In genomic region chr4:113627321-113627720, GRCh38 we compare ENCODE assay signal across 24 cellular contexts.
"Had no signal": no experiment of that assay in that cellular context is flagged by ENCODE, and none has a peak within 500 bp of the region (broad histone marks: within the 10 kb centered on the region; RNA-seq: fewer than 3 reads in every experiment).

No MANE protein-coding gene starts in this region.

- H3K27me3 ChIP-seq: body of pancreas, cardiac muscle cell, foreskin keratinocyte, thyroid gland had no signal

- DNase-seq: activated CD4-positive, alpha-beta T cell treated with anti-CD3 and anti-CD28 coated beads, Interleukin-2, amount 10 ng/mL, durations not matched to agents 7 days and 5 days; activated CD8-positive, alpha-beta memory T cell treated with anti-CD3 and anti-CD28 coated beads, Interleukin-2, amount 10 ng/mL, durations not matched to agents 7 days and 5 days; activated CD8-positive, alpha-beta T cell treated with anti-CD3 and anti-CD28 coated beads for 36 hours; activated naive CD4-positive, alpha-beta T cell treated with Interleukin-2 at 50 U/mL for 16 hours; activated T-cell treated with anti-CD3 and anti-CD28 coated beads, Interleukin-2, amount 50 U/mL, for 1 hour; anterior cingulate cortex; body of pancreas; effector CD8-positive, alpha-beta T cell; foreskin keratinocyte; hippocampal formation; kidney glomerular epithelial cell; midbrain; natural killer cell; stimulated activated CD4-positive, alpha-beta T cell treated with anti-CD3 and anti-CD28 coated beads, Interleukin-12 subunit alpha, Interleukin-12 subunit beta, amount 100 ng/mL, for 4 hours; stimulated activated CD4-positive, alpha-beta T cell treated with anti-CD3 and anti-CD28 coated beads, Interleukin-4, amount 100 ng/mL, for 4 hours; substantia nigra; thyroid gland had no signal

- H3K27ac ChIP-seq: body of pancreas, cardiac muscle cell, foreskin keratinocyte, thyroid gland had no signal

- H3K36me3 ChIP-seq: cardiac muscle cell, thyroid gland had no signal

- H3K9me3 ChIP-seq: body of pancreas, thyroid gland had no signal

- H3K27ac Mint-ChIP-seq: activated CD4-positive, alpha-beta T cell treated with anti-CD3 and anti-CD28 coated beads, Interleukin-2, amount 10 ng/mL, durations not matched to agents 7 days and 5 days; activated CD8-positive, alpha-beta memory T cell treated with anti-CD3 and anti-CD28 coated beads, Interleukin-2, amount 10 ng/mL, durations not matched to agents 7 days and 5 days; activated T-helper 17 cell treated with anti-CD3 and anti-CD28 coated beads, Interleukin-2, amount 50 U/mL, for 72 hours; dendritic cell treated with granulocyte-macrophage colony-stimulating factor and Interleukin-4, amounts not matched to agents 40 ng/mL and 50 ng/mL, for 4 days; natural killer cell; progenitor cell of endocrine pancreas; T-helper 1 cell treated with Interleukin-12 subunit alpha and Interleukin-12 subunit beta and Interleukin-4 antibody, amounts not matched to agents 30 μg/mL and 1 μg/mL, for 36 hours had no signal

- ATAC-seq: activated CD4-positive, CD25-positive, alpha-beta regulatory T cell treated with anti-CD3 and anti-CD28 coated beads, Interleukin-2, amount 50 U/mL, for 24 hours; activated CD8-positive, alpha-beta memory T cell treated with anti-CD3 and anti-CD28 coated beads, Interleukin-2, amount 10 ng/mL, durations not matched to agents 7 days and 5 days; activated CD8-positive, alpha-beta T cell treated with anti-CD3 and anti-CD28 coated beads for 36 hours; activated T-helper 17 cell treated with anti-CD3 and anti-CD28 coated beads, Interleukin-2, amount 50 U/mL, for 72 hours; body of pancreas; foreskin keratinocyte; natural killer cell had no signal

- H3K36me3 Mint-ChIP-seq: natural killer cell had no signal

- H3K9me3 Mint-ChIP-seq: activated CD8-positive, alpha-beta T cell treated with anti-CD3 and anti-CD28 coated beads for 36 hours; activated T-helper 17 cell treated with anti-CD3 and anti-CD28 coated beads, Interleukin-2, amount 50 U/mL, for 72 hours; dendritic cell treated with granulocyte-macrophage colony-stimulating factor and Interleukin-4, amounts not matched to agents 40 ng/mL and 50 ng/mL, for 4 days; natural killer cell; T-helper 1 cell treated with Interleukin-12 subunit alpha and Interleukin-12 subunit beta and Interleukin-4 antibody, amounts not matched to agents 30 μg/mL and 1 μg/mL, for 36 hours had no signal

- H3K27me3 Mint-ChIP-seq: activated CD4-positive, alpha-beta T cell treated with anti-CD3 and anti-CD28 coated beads, Interleukin-2, amount 10 ng/mL, durations not matched to agents 7 days and 5 days; activated CD8-positive, alpha-beta memory T cell treated with anti-CD3 and anti-CD28 coated beads, Interleukin-2, amount 10 ng/mL, durations not matched to agents 7 days and 5 days; activated CD8-positive, alpha-beta T cell treated with anti-CD3 and anti-CD28 coated beads for 36 hours; activated T-helper 17 cell treated with anti-CD3 and anti-CD28 coated beads, Interleukin-2, amount 50 U/mL, for 72 hours; dendritic cell treated with granulocyte-macrophage colony-stimulating factor and Interleukin-4, amounts not matched to agents 40 ng/mL and 50 ng/mL, for 4 days; progenitor cell of endocrine pancreas; stimulated activated naive CD8-positive, alpha-beta T cell treated with anti-CD3 and anti-CD28 coated beads, Interleukin-15, Interleukin-2, amounts not matched to agents 100 ng/mL and 50 ng/mL, for 24 hours had no signal

- H3K4me3 ChIP-seq: body of pancreas, cardiac muscle cell, thyroid gland had no signal

- H3K4me3 Mint-ChIP-seq: activated CD4-positive, alpha-beta T cell treated with anti-CD3 and anti-CD28 coated beads, Interleukin-2, amount 10 ng/mL, durations not matched to agents 7 days and 5 days; activated CD8-positive, alpha-beta memory T cell treated with anti-CD3 and anti-CD28 coated beads, Interleukin-2, amount 10 ng/mL, durations not matched to agents 7 days and 5 days; activated CD8-positive, alpha-beta T cell treated with anti-CD3 and anti-CD28 coated beads for 36 hours; activated T-helper 17 cell treated with anti-CD3 and anti-CD28 coated beads, Interleukin-2, amount 50 U/mL, for 72 hours; dendritic cell treated with granulocyte-macrophage colony-stimulating factor and Interleukin-4, amounts not matched to agents 40 ng/mL and 50 ng/mL, for 4 days; natural killer cell; stimulated activated naive CD8-positive, alpha-beta T cell treated with anti-CD3 and anti-CD28 coated beads, Interleukin-15, Interleukin-2, amounts not matched to agents 100 ng/mL and 50 ng/mL, for 24 hours; T-helper 1 cell treated with Interleukin-12 subunit alpha and Interleukin-12 subunit beta and Interleukin-4 antibody, amounts not matched to agents 30 μg/mL and 1 μg/mL, for 36 hours had no signal
